In genomic region chr2:134873152-134873551, GRCh38 we compare ENCODE assay signal across 35 cellular contexts. TPM values are rescaled to one million over a fixed set of nuclear protein-coding genes. Genes with fewer than 3 reads are reported as not detected.
"Had no signal": no experiment of that assay in that cellular context is flagged by ENCODE, and none has a peak within 500 bp of the region (broad histone marks: within the 10 kb centered on the region; RNA-seq: fewer than 3 reads in every experiment).

No MANE protein-coding gene starts in this region.

- ATAC-seq: naive thymus-derived CD8-positive, alpha-beta T cell; natural killer cell treated with Interleukin-12 subunit alpha and Interleukin-12 subunit beta and Interleukin-15 and Interleukin-18, amount 100 ng/mL, for 72 hours; pancreas; psoas muscle; right cardiac atrium; sciatic nerve; stimulated activated memory B cell treated with anti-CD40 and anti-IgM and Interleukin-4, amounts not matched to agents 10 μg/mL and 1 μg/mL and 100 μg/mL, for 72 hours; stimulated activated naive CD8-positive, alpha-beta T cell treated with anti-CD3 and anti-CD28 coated beads, Interleukin-15, amount 100 ng/mL, for 72 hours; stimulated activated naive CD8-positive, alpha-beta T cell treated with anti-CD3 and anti-CD28 coated beads, Interleukin-15, Interleukin-2, amounts not matched to agents 100 U/mL and 50 U/mL, for 24 hours; upper lobe of right lung had no signal

- H3K4me3 ChIP-seq: pancreas, psoas muscle, skin epidermis, smooth muscle cell, spleen, suprapubic skin, testis, tibial artery, transverse colon, upper lobe of right lung, vagina had no signal

- H3K27me3 ChIP-seq: neutrophil, pancreas, spleen, suprapubic skin, testis, tibial artery, transverse colon, upper lobe of right lung, vagina had no signal

- H3K36me3 ChIP-seq: neutrophil, pancreas, spleen, suprapubic skin, tibial artery, transverse colon, upper lobe of right lung, vagina had no signal

- H3K9me3 ChIP-seq: neutrophil, pancreas, psoas muscle, testis, transverse colon, upper lobe of right lung, vagina had no signal

- H3K27ac ChIP-seq: neutrophil, pancreas, psoas muscle, skin epidermis, spleen, suprapubic skin, testis, tibial artery, transverse colon, upper lobe of right lung, vagina had no signal

- H3K4me1 ChIP-seq: pancreas, psoas muscle, spleen, suprapubic skin, testis, tibial artery, transverse colon, upper lobe of right lung, vagina had no signal

- DNase-seq: naive B cell; naive thymus-derived CD8-positive, alpha-beta T cell; nephron progenitor cell; nucleus accumbens; pancreas; psoas muscle; right cardiac atrium; spleen; stimulated activated CD4-positive, alpha-beta T cell treated with anti-CD3 and anti-CD28 coated beads, Interleukin-12 subunit alpha, Interleukin-12 subunit beta, amount 100 ng/mL, for 4 hours; stimulated activated CD4-positive, alpha-beta T cell treated with anti-CD3 and anti-CD28 coated beads, Interleukin-1b, Interleukin-23, amount 100 ng/mL, for 48 hours; stimulated activated CD4-positive, alpha-beta T cell treated with anti-CD3 and anti-CD28 coated beads, Interleukin-4, amount 100 ng/mL, for 1 hour; stimulated activated CD4-positive, alpha-beta T cell treated with anti-CD3 and anti-CD28 coated beads, Interleukin-4, amount 100 ng/mL, for 4 hours; stimulated activated CD8-positive, alpha-beta memory T cell treated with anti-CD3 and anti-CD28 coated beads, Interleukin-4, amount 100 ng/mL, for 48 hours; stimulated activated naive CD4-positive, alpha-beta T cell; stimulated activated naive CD8-positive, alpha-beta T cell treated with anti-CD3 and anti-CD28 coated beads, Interleukin-15, amount 100 ng/mL, for 72 hours; stimulated activated naive CD8-positive, alpha-beta T cell treated with anti-CD3 and anti-CD28 coated beads, Interleukin-15, Interleukin-2, amounts not matched to agents 100 U/mL and 50 U/mL, for 24 hours; substantia nigra; testis; tibial artery; transverse colon; upper lobe of right lung had no signal

- H3K4me2 ChIP-seq: smooth muscle cell had no signal

- FAIRE-seq: pancreas, urothelium cell line had no signal

RNA-seq across cellular contexts. Expression of gene ACMSD, which starts 34.7 kb away (rescaled TPM):
- total RNA-seq: naive thymus-derived CD8-positive, alpha-beta T cell; natural killer cell treated with Interleukin-12 subunit alpha and Interleukin-12 subunit beta and Interleukin-15 and Interleukin-18, amount 100 ng/mL, for 72 hours; neural crest cell; omental fat pad; osteocyte; posterior vena cava; psoas muscle; right cardiac atrium; sciatic nerve; smooth muscle cell; spleen; testis; transverse colon; upper lobe of right lung; vagina had no signal
- polyA plus RNA-seq: naive thymus-derived CD8-positive, alpha-beta T cell; psoas muscle; right cardiac atrium; smooth muscle cell; spleen; thymus had no signal
